Comparison of ENCODE assay signal across 11 cellular contexts in genomic region chr1:222732216-222733159, GRCh38. TPM values are rescaled to one million over a fixed set of nuclear protein-coding genes. Genes with fewer than 3 reads are reported as not detected.
DNase-seq lines count a peak whose midpoint lies in the region; ATAC-seq and TF ChIP-seq lines count a peak whose summit lies in the region.
"Had no signal": no experiment of that assay in that cellular context is flagged by ENCODE, and none has a peak within 500 bp of the region (broad histone marks: within the 10 kb centered on the region; RNA-seq: fewer than 3 reads in every experiment).

No MANE protein-coding gene starts in this region.

- ATAC-seq in GM19324 (IDR thresholded peaks at IDR 0.05; ENCODE audit: low FRiP score, unreplicated experiment) (peak; percentile 98), HG03025 (IDR thresholded peaks at IDR 0.05; ENCODE audit: low FRiP score, unreplicated experiment) (peak; percentile 99), right lobe of liver (no peak)

- H3K4me1 ChIP-seq in right lobe of liver (no peaks in the 10 kb centered on the region), adrenal gland (replicated peaks in 1 of 2) (no peaks in the 10 kb centered on the region)

- H3K4me3 ChIP-seq in right lobe of liver: no peak overlapping the region
- H3K4me3 ChIP-seq in adrenal gland: no peak overlapping the region
- H3K4me3 ChIP-seq: SK-N-MC had no signal

- peak; percentile 67 for DNase-seq in CD1c-positive myeloid dendritic cell (ENCODE audit: extremely low spot score)
- DNase-seq in RPMI8226: peak; percentile 75
- DNase-seq in NCI-H2081 (lab: John Stamatoyannopoulos, UW): no peak
- DNase-seq in right lobe of liver: no peak
- DNase-seq in cortex of kidney (lab: John Stamatoyannopoulos, UW): no peak
- no peak for DNase-seq in adrenal gland
- DNase-seq: brain microvascular endothelial cell had no signal

- TF ChIP-seq CTCF in right lobe of liver (IDR thresholded peaks at IDR 0.05) (no peak), adrenal gland (IDR thresholded peaks at IDR 0.05) (no peak)

- TF ChIP-seq POLR2A in right lobe of liver (IDR thresholded peaks at IDR 0.05) (no peak), adrenal gland (IDR thresholded peaks at IDR 0.05) (no peak)

- intact Hi-C loops in right lobe of liver (cut with DNase I): no loop called here
- intact Hi-C loops in adrenal gland (cut with DNase I): no loop called here

- H3K27me3 ChIP-seq in right lobe of liver: no peaks in the 10 kb centered on the region
- H3K27me3 ChIP-seq in adrenal gland: no peaks in the 10 kb centered on the region
- H3K27me3 ChIP-seq: brain microvascular endothelial cell had no signal

- H3K9me3 ChIP-seq in right lobe of liver (no peaks in the 10 kb centered on the region), adrenal gland (replicated peaks in 1 of 3) (no peaks in the 10 kb centered on the region)

- H3K27ac ChIP-seq in right lobe of liver: no peak overlapping the region
- H3K27ac ChIP-seq in adrenal gland: no peak overlapping the region
- H3K27ac ChIP-seq: brain microvascular endothelial cell, C4-2B, SK-N-MC had no signal

- peaks cover 0 to 84% (median 52%) of the 10 kb centered on the region in 4 donors for H3K36me3 ChIP-seq in right lobe of liver
- peaks cover 0 to 73% of the 10 kb centered on the region in 2 donors for H3K36me3 ChIP-seq in adrenal gland (replicated peaks in 1 of 2)

- WGBS in right lobe of liver (ENCODE audit: insufficient coverage, low coverage, low lambda C conversion rate, missing lambda C conversion rate): 83% methylated on average over 3 of the region's 3 CpGs
- WGBS in adrenal gland, 4 donors: 77 to 93% (median 86%) methylated on average over 3 of the region's 3 CpGs

RNA-seq across cellular contexts. Expression of gene FAM177B, which starts 4.5 kb away (rescaled TPM):
- total RNA-seq in right lobe of liver: under 1 TPM in 1 of 6 experiments, not detected in 5; 0.47 TPM
- 1 to 10 TPM in 7 of 8 donors, under 1 TPM in 1; 0.61 to 2.3 (median 1.8) TPM for total RNA-seq in adrenal gland
- polyA plus RNA-seq in adrenal gland: 1 to 10 TPM; 1.1 to 1.5 (median 1.4) TPM

RNA-seq across cellular contexts. Expression of gene BROX, which starts 20.1 kb away (rescaled TPM):
- total RNA-seq in right lobe of liver (10 to 100 TPM; 13.3 to 24.3 (median 20.2) TPM), adrenal gland (10 to 100 TPM; 39.3 to 81.3 (median 43.3) TPM)
- 10 to 100 TPM; 14.1 to 29.4 (median 17.8) TPM for polyA plus RNA-seq in adrenal gland

RNA-seq across cellular contexts. Expression of gene AIDA, which starts 20.2 kb away (rescaled TPM):
- total RNA-seq in right lobe of liver: 10 to 100 TPM; 23.9 to 35.2 (median 29.8) TPM
- total RNA-seq in adrenal gland: 10 to 100 TPM; 32.3 to 62.5 (median 49.1) TPM
- polyA plus RNA-seq in adrenal gland: 10 to 100 TPM; 34.1 to 72.0 (median 49.1) TPM

Comparison
In these comparisons a context has a peak if more than half of its experiments do, and no peak if none do; other contexts are left out.
1. DNase-seq: peak in CD1c-positive myeloid dendritic cell (single experiment) and RPMI8226 (single experiment); none in NCI-H2081 (0 of 2), right lobe of liver (0 of 3), cortex of kidney (single experiment) and adrenal gland (0 of 7).
2. ATAC-seq: peak in GM19324 (single experiment) and HG03025 (single experiment); none in right lobe of liver (0 of 4).